Comparison of ENCODE assay signal across 8 cellular contexts in the genomic region with DNA sequence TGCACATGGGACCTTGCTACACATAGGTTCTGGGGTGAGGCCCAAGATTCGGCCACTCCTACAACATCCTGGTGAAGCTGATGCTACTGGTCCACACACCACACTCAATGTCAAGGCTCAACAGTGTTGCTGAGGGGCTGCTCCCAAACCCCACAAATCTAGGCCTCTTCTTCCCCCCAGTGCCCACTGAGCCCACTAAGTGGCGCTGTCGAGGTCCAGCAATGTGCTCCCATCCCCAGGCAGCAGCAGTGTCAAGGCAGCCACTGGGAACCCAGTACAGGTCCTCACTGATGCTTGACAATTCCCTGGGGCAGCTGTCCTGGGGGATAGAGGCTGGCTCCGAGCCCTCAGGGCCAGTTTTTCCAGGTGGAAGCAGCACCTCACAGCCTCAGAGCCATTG. TPM values are rescaled to one million over a fixed set of nuclear protein-coding genes. Genes with fewer than 3 reads are reported as not detected.
A peak's percentile ranks its signal among the peaks of the same experiment; 100 is the strongest.
DNase-seq lines count a peak whose midpoint lies in the region; ATAC-seq and TF ChIP-seq lines count a peak whose summit lies in the region.

No MANE protein-coding gene starts in this region.

- no peaks in the 10 kb centered on the region for H3K4me1 ChIP-seq in SK-N-SH (ENCODE audit: control insufficient read depth in 1 of 2, insufficient read depth in 2 of 2, low read depth in 1 of 2, low read length in 1 of 2)

- H3K9me2 ChIP-seq in SK-N-SH = no peaks in the 10 kb centered on the region

- no peak for TF ChIP-seq EP300 in SK-N-SH (IDR thresholded peaks at IDR 0.05; ENCODE audit: borderline replicate concordance in 1 of 2, low read depth in 1 of 2, low read length in 1 of 2)

- POLR2A ChIA-PET in SK-N-SH (lab: Yijun Ruan, JAX) = interaction anchor here (0.6 kb wide), 1 partner anchor 9 kb away, joined by 4 read pairs; no protein-coding TSS in a partner anchor

- intact Hi-C loops in Calu3 (cut with micrococcal nuclease; ENCODE audit: unreplicated experiment) = no loop called here

- H3K4me3 Mint-ChIP-seq in Calu3 (ENCODE audit: low read depth, unreplicated experiment) = no peak overlapping the region

- no peaks in the 10 kb centered on the region for H3K4me1 Mint-ChIP-seq in Calu3 (ENCODE audit: low read depth, unreplicated experiment)

- H3K9me3 Mint-ChIP-seq in Calu3 (ENCODE audit: low read depth, unreplicated experiment) = no peaks in the 10 kb centered on the region

- no peak overlapping the region for H3K4me2 ChIP-seq in SK-N-SH

- peak; percentile 54 for ATAC-seq in GM18867 (IDR thresholded peaks at IDR 0.05; ENCODE audit: unreplicated experiment)
- no peak for ATAC-seq in HG03378 (IDR thresholded peaks at IDR 0.05; ENCODE audit: unreplicated experiment)

- TF ChIP-seq RAD21 in SK-N-SH (IDR thresholded peaks at IDR 0.05; ENCODE audit: low read length) = peak; percentile 41; the same call in 1 of the 2 replicates

- no peaks in the 10 kb centered on the region for H3K36me3 ChIP-seq in SK-N-SH (replicated peaks in 1 of 2; ENCODE audit: control insufficient read depth in 1 of 2, insufficient read depth in 2 of 2, low read length in 1 of 2)

- H3K9ac ChIP-seq in SK-N-SH = no peak overlapping the region

- H3K27ac ChIP-seq in SK-N-SH (ENCODE audit: low read depth in 2 of 2, low read length in 1 of 2) = no peak overlapping the region

- no TSS peak for BruUV-seq in Calu3 (replicated peaks; lab: Mats Ljungman, UMichigan)

- CTCF ChIA-PET in Calu3 (lab: Charles Lee) (interaction anchor here (0.7 kb wide), 1 partner anchor 1564 kb away, joined by 3 read pairs; no protein-coding TSS in a partner anchor), SK-N-SH (lab: Yijun Ruan, JAX) (interaction anchor here (0.7 to 12.8 kb wide), 11 partner anchors 8 to 663 kb away, joined by 3 to 62 read pairs (median 4); no protein-coding TSS in a partner anchor)

- H3K27ac Mint-ChIP-seq in Calu3 (ENCODE audit: unreplicated experiment) = no peak overlapping the region

- no peaks in the 10 kb centered on the region for H3K27me3 ChIP-seq in SK-N-SH (ENCODE audit: insufficient read depth)

- H3F3A ChIP-seq in SK-N-SH (replicated peaks; ENCODE audit: insufficient read depth) = no peaks in the 10 kb centered on the region

- no peaks in the 10 kb centered on the region for H3K9me3 ChIP-seq in SK-N-SH

- 29% methylated on average over 1 of the region's 4 CpGs for WGBS in SK-N-SH (ENCODE audit: low lambda C conversion rate)

- H4K20me1 ChIP-seq in SK-N-SH (ENCODE audit: insufficient read depth) = no peaks in the 10 kb centered on the region

- H3K36me3 Mint-ChIP-seq in Calu3 (ENCODE audit: insufficient read depth, unreplicated experiment) = no peaks in the 10 kb centered on the region

- peaks cover 34% of the 10 kb centered on the region for H3K27me3 Mint-ChIP-seq in Calu3 (ENCODE audit: unreplicated experiment)

- H3K4me3 ChIP-seq in SK-N-SH (ENCODE audit: low read depth in 2 of 2, low read length in 1 of 2) (peak overlapping the region in 1 of 2 experiments; percentile 44; a peak in 1 of 4 replicates), fibroblast of villous mesenchyme (ENCODE audit: low read depth, low read length) (no peak overlapping the region)

- H2AFZ ChIP-seq in SK-N-SH (ENCODE audit: low read depth) = no peak overlapping the region

- H3K79me2 ChIP-seq in SK-N-SH (ENCODE audit: insufficient read depth) = no peaks in the 10 kb centered on the region

- DNase-seq in Calu3 (peak; percentile 30), SK-N-SH (peak; percentile 66), fibroblast of villous mesenchyme (ENCODE audit: low read depth) (peak; percentile 11), COR-L47 (lab: John Stamatoyannopoulos, UW) (no peak), NCI-H2196 treated with DMSO at 0.1 percent for 48 hours (lab: John Stamatoyannopoulos, UW; ENCODE audit: unreplicated experiment) (no peak), NCI-H1930 (lab: John Stamatoyannopoulos, UW) (no peak)

- TF ChIP-seq CTCF in Calu3 (IDR thresholded peaks at IDR 0.05; ENCODE audit: unreplicated experiment) (no peak), SK-N-SH (IDR thresholded peaks at IDR 0.05) (peak; percentile 58), fibroblast of villous mesenchyme (IDR thresholded peaks at IDR 0.05; ENCODE audit: insufficient read depth, low read depth, low read length) (peak; percentile 69)

TF ChIP-seq in SK-N-SH, 30 proteins besides CTCF, POLR2A, EP300 and RAD21:
- TF ChIP-seq FOSL2 (IDR thresholded peaks at IDR 0.05; ENCODE audit: borderline replicate concordance, low read depth) (no peak), TEAD4 (IDR thresholded peaks at IDR 0.05; ENCODE audit: borderline replicate concordance, insufficient read depth) (no peak), RXRA (IDR thresholded peaks at IDR 0.05; ENCODE audit: borderline replicate concordance, low read depth) (no peak), POLR2AphosphoS5 (IDR thresholded peaks at IDR 0.05; ENCODE audit: low read depth, low read length) (no peak), YY1 (IDR thresholded peaks at IDR 0.05; ENCODE audit: low read depth) (no peak), FOXJ3 (CRISPR knock-in tag; IDR thresholded peaks at IDR 0.05) (no peak), JUND (IDR thresholded peaks at IDR 0.05) (no peak), SMC3 (IDR thresholded peaks at IDR 0.05; ENCODE audit: low read depth, low read length) (peak; percentile 45)

RNA-seq across cellular contexts. Expression of a gene that starts 21.5 kb away (rescaled TPM):
- total RNA-seq in Calu3 (2022) (0.42 and 0.61 TPM in 2 replicates), fibroblast of villous mesenchyme (0.43 and 0.97 TPM in 2 replicates)
- polyA plus RNA-seq in SK-N-SH (2012; rRNA removed) = 0.18 and 0.21 TPM in 2 replicates
- 0.13 and 0.17 TPM in 2 replicates for polyA plus RNA-seq in SK-N-SH (2012; cell fraction: cytosol; rRNA removed)
- polyA plus RNA-seq in SK-N-SH (2012; cell fraction: nucleus; rRNA removed) = 0.42 and 0.48 TPM in 2 replicates

Comparison
In these comparisons a context has a peak if more than half of its experiments do, and no peak if none do; other contexts are left out.
1. DNase-seq: peak in Calu3 (single experiment), SK-N-SH (single experiment) and fibroblast of villous mesenchyme (single experiment); none in COR-L47 (single experiment), NCI-H2196 treated with DMSO at 0.1 percent for 48 hours (single experiment) and NCI-H1930 (0 of 2).